29 cellular contexts compared by ENCODE assay signal in genomic region chr11:26040339-26040738, GRCh38.
DNase-seq lines count a peak whose midpoint lies in the region; ATAC-seq and TF ChIP-seq lines count a peak whose summit lies in the region.
"Had no signal": no experiment of that assay in that cellular context is flagged by ENCODE, and none has a peak within 500 bp of the region (broad histone marks: within the 10 kb centered on the region; RNA-seq: fewer than 3 reads in every experiment).

No MANE protein-coding gene starts in this region.

- peaks cover 14% of the 10 kb centered on the region for H3K4me1 ChIP-seq in MM.1S (ENCODE audit: low read length)
- H3K4me1 ChIP-seq: A549; BE2C; BLaER1; BLaER1 treated with 17β-estradiol and CSF1 and Interleukin-3, amounts not matched to agents 10 nM and 100 nM; Caco-2 had no signal

- H3K9me3 ChIP-seq in MM.1S (replicated peaks; ENCODE audit: insufficient read depth, low read length) (no peaks in the 10 kb centered on the region), neural cell (ENCODE audit: low read length) (no peaks in the 10 kb centered on the region)
- H3K9me3 ChIP-seq: A549; BE2C; BLaER1; BLaER1 treated with 17β-estradiol and CSF1 and Interleukin-3, amounts not matched to agents 10 nM and 100 nM; Caco-2 had no signal

- TF ChIP-seq CTCF in MM.1S (IDR thresholded peaks at IDR 0.05; ENCODE audit: low read length) (no peak), neural cell (IDR thresholded peaks at IDR 0.05; ENCODE audit: poor library complexity, severe bottlenecking) (no peak)

- H3K27ac ChIP-seq in MM.1S (ENCODE audit: low read length) (no peak overlapping the region), neural cell (ENCODE audit: low read length) (peak overlapping the region; percentile 66)
- H3K27ac ChIP-seq: 22Rv1; A549; BLaER1; BLaER1 treated with 17β-estradiol and CSF1 and Interleukin-3, amounts not matched to agents 10 nM and 100 nM; C4-2B had no signal

- H3K4me3 ChIP-seq in MM.1S (ENCODE audit: low read length) (no peak overlapping the region), neural cell (ENCODE audit: low read length) (no peak overlapping the region)
- H3K4me3 ChIP-seq: A549; BLaER1; BLaER1 treated with 17β-estradiol and CSF1 and Interleukin-3, amounts not matched to agents 10 nM and 100 nM had no signal

- H3K9me2 ChIP-seq in MM.1S (replicated peaks; ENCODE audit: insufficient read depth, low read length) (no peaks in the 10 kb centered on the region), neural cell (ENCODE audit: insufficient read depth, low read length) (no peaks in the 10 kb centered on the region)

- no peak for TF ChIP-seq RAD21 in neural cell (conservative IDR thresholded peaks at IDR 0.05)

- H3K4me2 ChIP-seq in MM.1S (ENCODE audit: low read depth, low read length): no peak overlapping the region
- no peak overlapping the region for H3K4me2 ChIP-seq in neural cell (ENCODE audit: low read length)
- H3K4me2 ChIP-seq: A549; BLaER1; BLaER1 treated with 17β-estradiol and CSF1 and Interleukin-3, amounts not matched to agents 10 nM and 100 nM had no signal

- H2AFZ ChIP-seq in MM.1S (ENCODE audit: low read length) (no peak overlapping the region), neural cell (ENCODE audit: low read depth, low read length) (no peak overlapping the region)

- no peaks in the 10 kb centered on the region for H3K79me2 ChIP-seq in MM.1S (ENCODE audit: low read length)
- no peaks in the 10 kb centered on the region for H3K79me2 ChIP-seq in neural cell (replicated peaks; ENCODE audit: insufficient read depth, low read length)

- H3F3A ChIP-seq in MM.1S (ENCODE audit: insufficient read depth, low read length) (no peaks in the 10 kb centered on the region), neural cell (ENCODE audit: insufficient read depth, low read length, poor library complexity, severe bottlenecking) (no peaks in the 10 kb centered on the region)

- peak; percentile 0 for DNase-seq in MM.1S
- no peak for DNase-seq in activated naive CD4-positive, alpha-beta T cell treated with Interleukin-2 at 50 U/mL for 16 hours
- DNase-seq: 8988T; ACHN; AML-193; BE2C; C1 segment of cervical spinal cord; Caco-2; Calu3; CD4-positive, alpha-beta memory T cell; CD4-positive, alpha-beta T cell; CD4-positive, CD25-positive, alpha-beta regulatory T cell; CD8-positive, alpha-beta memory T cell; CD8-positive, alpha-beta T cell; COR-L47; DMS 273 treated with DMSO at 0.1 percent for 48 hours; DMS153; DMS53; DMS79; DMS79 treated with DMSO at 0.1 percent for 48 hours; DND-41; EL had no signal

- H3K27me3 ChIP-seq in MM.1S (replicated peaks; ENCODE audit: insufficient read depth, low read length) (no peaks in the 10 kb centered on the region), neural cell (ENCODE audit: insufficient read depth, low read depth, low read length) (no peaks in the 10 kb centered on the region)
- H3K27me3 ChIP-seq: BE2C; BLaER1; BLaER1 treated with 17β-estradiol and CSF1 and Interleukin-3, amounts not matched to agents 10 nM and 100 nM had no signal

- no peak overlapping the region for H3K9ac ChIP-seq in MM.1S (ENCODE audit: low read length)
- no peak overlapping the region for H3K9ac ChIP-seq in neural cell (ENCODE audit: low read length)
- H3K9ac ChIP-seq: BLaER1; BLaER1 treated with 17β-estradiol and CSF1 and Interleukin-3, amounts not matched to agents 10 nM and 100 nM had no signal

- TF ChIP-seq EP300 in neural cell (conservative IDR thresholded peaks at IDR 0.05; ENCODE audit: poor library complexity, severe bottlenecking): peak; percentile 95

- no peaks in the 10 kb centered on the region for H4K20me1 ChIP-seq in MM.1S (ENCODE audit: insufficient read depth, low read length)
- H4K20me1 ChIP-seq in neural cell (ENCODE audit: insufficient read depth): no peaks in the 10 kb centered on the region
- H4K20me1 ChIP-seq: BLaER1; BLaER1 treated with 17β-estradiol and CSF1 and Interleukin-3, amounts not matched to agents 10 nM and 100 nM had no signal

- H3K36me3 ChIP-seq in MM.1S (replicated peaks; ENCODE audit: insufficient read depth, low read length) (no peaks in the 10 kb centered on the region), neural cell (ENCODE audit: insufficient read depth, low read length) (no peaks in the 10 kb centered on the region)
- H3K36me3 ChIP-seq: BE2C; BLaER1; BLaER1 treated with 17β-estradiol and CSF1 and Interleukin-3, amounts not matched to agents 10 nM and 100 nM had no signal

- ATAC-seq in HG02588 (IDR thresholded peaks at IDR 0.05; ENCODE audit: unreplicated experiment): no peak
- ATAC-seq: A549; CD8-positive, alpha-beta T cell had no signal

TF ChIP-seq in neural cell, 6 proteins besides CTCF, POLR2A, EP300 and RAD21:
- TF ChIP-seq POLR2AphosphoS5 (IDR thresholded peaks at IDR 0.05) (peak; percentile 71), MXI1 (conservative IDR thresholded peaks at IDR 0.05; ENCODE audit: poor library complexity, severe bottlenecking) (no peak)
TF ChIP-seq in neural cell: peak in this region for 1.
